11 cellular contexts compared by ENCODE assay signal in genomic region chr19:43316591-43317319, GRCh38. TPM values are rescaled to one million over a fixed set of nuclear protein-coding genes. Genes with fewer than 3 reads are reported as not detected.
DNase-seq lines count a peak whose midpoint lies in the region; ATAC-seq, FAIRE-seq and TF ChIP-seq lines count a peak whose summit lies in the region.
"Had no signal": no experiment of that assay in that cellular context is flagged by ENCODE, and none has a peak within 500 bp of the region (broad histone marks: within the 10 kb centered on the region; RNA-seq: fewer than 3 reads in every experiment).

No MANE protein-coding gene starts in this region.

- no peak for TF ChIP-seq EP300 in tibial nerve (IDR thresholded peaks at IDR 0.05)

- POLR2A ChIA-PET in BJ (lab: Charles Lee), result no interaction called here
- POLR2A ChIA-PET in GM10248 (lab: Yijun Ruan, JAX), result no interaction called here

- peaks cover 0 to 4% (median 0%) of the 10 kb centered on the region in 4 donors for H3K9me3 ChIP-seq in tibial nerve

- H3K9me3 Mint-ChIP-seq in HFFc6, result 0 out of 2 replicates have a peak, but pooled peaks cover 6% of the 10 kb centered on the region
- H3K9me3 Mint-ChIP-seq: effector memory CD8-positive, alpha-beta T cell had no signal

- H3K36me3 ChIP-seq in BJ (ENCODE audit: control insufficient read depth, insufficient read depth, low read length) (no peaks in the 10 kb centered on the region), tibial nerve (no peaks in the 10 kb centered on the region)

- H3K27me3 Mint-ChIP-seq in HFFc6 (ENCODE audit: insufficient read depth), result no peaks in the 10 kb centered on the region; the same call in 1 of the 2 replicates

- peaks cover 5% of the 10 kb centered on the region for H3K36me3 Mint-ChIP-seq in HFFc6 (ENCODE audit: low read depth)
- H3K36me3 Mint-ChIP-seq: stimulated activated naive B cell treated with anti-CD40 and anti-IgM and Interleukin-4, amounts not matched to agents 10 μg/mL and 1 μg/mL and 100 μg/mL, for 72 hours had no signal

- H3K4me1 Mint-ChIP-seq in HFFc6 (ENCODE audit: low read depth), result peaks cover 35% of the 10 kb centered on the region
- H3K4me1 Mint-ChIP-seq: stimulated activated naive B cell treated with anti-CD40 and anti-IgM and Interleukin-4, amounts not matched to agents 10 μg/mL and 1 μg/mL and 100 μg/mL, for 72 hours had no signal

- no peaks in the 10 kb centered on the region for H3K4me1 ChIP-seq in tibial nerve

- H3K27me3 ChIP-seq in BJ (ENCODE audit: control insufficient read depth, insufficient read depth, low read length), result no peaks in the 10 kb centered on the region
- H3K27me3 ChIP-seq in tibial nerve, result no peaks in the 10 kb centered on the region

- peak; percentile 58 for TF ChIP-seq CTCF in BJ (IDR thresholded peaks at IDR 0.05; ENCODE audit: insufficient read depth, low read depth, low read length)
- TF ChIP-seq CTCF in HFFc6 (IDR thresholded peaks at IDR 0.05), result peak; percentile 58; the same call in 1 of the 2 replicates
- TF ChIP-seq CTCF in GM10248 (IDR thresholded peaks at IDR 0.05; ENCODE audit: control extremely low read depth, extremely low read depth, low read depth, missing control alignments), result no peak
- TF ChIP-seq CTCF in tibial nerve (IDR thresholded peaks at IDR 0.05), result no peak

- H3K4me3 ChIP-seq in BJ (ENCODE audit: low read depth, low read length) (no peak overlapping the region), tibial nerve (no peak overlapping the region)

- 84% methylated on average over 27 of the region's 27 CpGs for WGBS in tibial nerve, 2 donors

- FAIRE-seq in frontal cortex (lab: Jason Lieb, UNC), result no peak
- FAIRE-seq: GM18507 had no signal

- CTCF ChIA-PET in BJ (lab: Yijun Ruan, JAX) (no interaction called here), GM10248 (lab: Yijun Ruan, JAX) (no interaction called here)

- no peak overlapping the region for H3K4me3 Mint-ChIP-seq in HFFc6
- H3K4me3 Mint-ChIP-seq: effector memory CD8-positive, alpha-beta T cell; stimulated activated naive B cell treated with anti-CD40 and anti-IgM and Interleukin-4, amounts not matched to agents 10 μg/mL and 1 μg/mL and 100 μg/mL, for 72 hours had no signal

- ATAC-seq in HG02840 (IDR thresholded peaks at IDR 0.05; ENCODE audit: low FRiP score, unreplicated experiment), result no peak
- ATAC-seq: effector memory CD8-positive, alpha-beta T cell; stimulated activated naive B cell treated with anti-CD40 and anti-IgM and Interleukin-4, amounts not matched to agents 10 μg/mL and 1 μg/mL and 100 μg/mL, for 72 hours had no signal

- no peak for TF ChIP-seq POLR2A in tibial nerve (IDR thresholded peaks at IDR 0.05)

- no peak overlapping the region for H3K27ac ChIP-seq in tibial nerve

- no peak overlapping the region for H3K27ac Mint-ChIP-seq in HFFc6
- H3K27ac Mint-ChIP-seq: effector memory CD8-positive, alpha-beta T cell; stimulated activated naive B cell treated with anti-CD40 and anti-IgM and Interleukin-4, amounts not matched to agents 10 μg/mL and 1 μg/mL and 100 μg/mL, for 72 hours had no signal

- DNase-seq in BJ (ENCODE audit: low read depth) (no peak), HFFc6 (no peak), SK-N-DZ (ENCODE audit: low spot score) (peak; percentile 35), inferior parietal cortex (ENCODE audit: extremely low spot score) (peak; percentile 31), GM10248 (ENCODE audit: extremely low spot score) (no peak), tibial nerve (ENCODE audit: low spot score in 2 of 2) (no peak), frontal cortex (ENCODE audit: low spot score in 2 of 2) (no peak)
- DNase-seq: effector memory CD8-positive, alpha-beta T cell; stimulated activated naive B cell treated with anti-CD40 and anti-IgM and Interleukin-4, amounts not matched to agents 10 μg/mL and 1 μg/mL and 100 μg/mL, for 72 hours had no signal

RNA-seq across cellular contexts. Expression of gene CD177, which starts 36.7 kb away (rescaled TPM):
- polyA plus RNA-seq in BJ (2011; rRNA removed), result 1.1 and 1.7 TPM in 2 replicates
- 1.4 and 1.6 TPM in 2 replicates for polyA minus RNA-seq in BJ (2011; rRNA and poly(A)+ RNA removed)
- under 1 TPM; 0.54 to 1.00 (median 0.71) TPM for total RNA-seq in HFFc6 (2021; fragmentation: NEBNext Ultra II Directional; extraction: Animal tissue kit (Norgen Biotek cat#: 25700))
- polyA plus RNA-seq in SK-N-DZ (2014; cell fraction: cytosol; rRNA removed), result not detected in 2 replicates
- polyA plus RNA-seq in SK-N-DZ (2014; cell fraction: nucleus; rRNA removed), result not detected in 2 replicates
- total RNA-seq in tibial nerve (10 to 100 TPM in 3 of 4 donors, 1 to 10 TPM in 1; 5.5 to 42.6 (median 25.3) TPM), frontal cortex (1.2 TPM)

RNA-seq across cellular contexts. Expression of gene PSG9, which starts 47.4 kb away (rescaled TPM):
- polyA plus RNA-seq in BJ (2011; rRNA removed), result 5.5 and 8.6 TPM in 2 replicates
- 1.3 and 2.6 TPM in 2 replicates for polyA minus RNA-seq in BJ (2011; rRNA and poly(A)+ RNA removed)
- total RNA-seq in HFFc6 (2021; fragmentation: NEBNext Ultra II Directional; extraction: Animal tissue kit (Norgen Biotek cat#: 25700)), result under 1 TPM in 1 of 6 experiments, not detected in 5; 0.15 TPM
- polyA plus RNA-seq in SK-N-DZ (2014; cell fraction: cytosol; rRNA removed), result not detected in 2 replicates
- not detected in 2 replicates for polyA plus RNA-seq in SK-N-DZ (2014; cell fraction: nucleus; rRNA removed)
- total RNA-seq in tibial nerve (not detected), frontal cortex (not detected)

Comparison
In these comparisons a context has a peak if more than half of its experiments do, and no peak if none do; other contexts are left out.
1. DNase-seq: peak in SK-N-DZ (single experiment) and inferior parietal cortex (single experiment); none in BJ (single experiment), HFFc6 (single experiment), GM10248 (single experiment), tibial nerve (0 of 2) and frontal cortex (0 of 2).
2. CTCF ChIP-seq: peak in BJ (single experiment) and HFFc6 (single experiment); none in GM10248 (single experiment) and tibial nerve (0 of 5).